Comparison of ENCODE assay signal across 9 cellular contexts in the genomic region with DNA sequence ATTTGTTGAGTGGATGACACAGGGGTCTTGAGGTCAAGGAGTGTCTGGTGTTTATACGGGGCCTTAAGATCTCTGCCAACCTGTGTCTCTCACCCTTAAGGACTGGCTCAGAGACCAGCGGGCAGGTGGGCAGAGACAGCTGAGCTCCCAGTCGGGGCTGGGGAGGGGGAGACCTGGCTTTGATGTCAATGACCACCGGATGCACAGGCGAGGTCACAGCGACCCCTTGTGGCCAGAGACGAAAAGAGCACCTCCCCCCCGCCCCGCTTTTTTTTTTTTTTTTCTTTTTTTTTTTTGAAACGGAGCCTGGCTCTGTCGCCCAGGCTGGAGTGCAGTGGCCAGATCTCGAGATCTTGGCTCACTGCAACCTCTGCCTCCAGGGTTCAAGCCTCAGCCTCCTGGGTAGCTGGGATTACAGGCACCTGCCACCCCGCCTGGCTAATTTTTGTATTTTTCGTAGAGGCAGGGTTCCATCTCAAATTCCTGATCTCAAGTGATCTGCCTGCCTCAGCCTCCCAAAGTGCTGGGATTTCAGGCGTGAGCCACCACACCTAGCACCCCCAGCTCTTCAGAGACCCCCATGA. TPM values are rescaled to one million over a fixed set of nuclear protein-coding genes. Genes with fewer than 3 reads are reported as not detected.
DNase-seq lines count a peak whose midpoint lies in the region; ATAC-seq, FAIRE-seq and TF ChIP-seq lines count a peak whose summit lies in the region.
"Had no signal": no experiment of that assay in that cellular context is flagged by ENCODE, and none has a peak within 500 bp of the region (broad histone marks: within the 10 kb centered on the region; RNA-seq: fewer than 3 reads in every experiment).

No MANE protein-coding gene starts in this region.

- H3K36me3 ChIP-seq in adrenal gland (replicated peaks in 1 of 2) (no peaks in the 10 kb centered on the region), HepG2 (replicated peaks in 1 of 2; ENCODE audit: control insufficient read depth in 1 of 2, insufficient read depth in 2 of 2, low read length in 2 of 2) (peaks cover 0 to 6% of the 10 kb centered on the region in 2 experiments; a peak in 2 of 5 replicates)

- no peak overlapping the region for H3K4me2 ChIP-seq in HepG2 (ENCODE audit: low read depth, low read length)

- FAIRE-seq in HepG2 (lab: Jason Lieb, UNC), result no peak

- H3K79me2 ChIP-seq in HepG2 (ENCODE audit: insufficient read depth, low read length), result no peaks in the 10 kb centered on the region

- 20 to 29% (median 25%) methylated on average over 13 to 15 of the region's 15 CpGs for WGBS in adrenal gland, 4 donors
- WGBS in HepG2 (ENCODE audit: low lambda C conversion rate), result 30% methylated on average over 14 of the region's 15 CpGs

- DNase-seq in activated CD8-positive, alpha-beta memory T cell treated with anti-CD3 and anti-CD28 coated beads, Interleukin-2, amount 50 U/mL, for 48 hours, result peak; percentile 84
- no peak for DNase-seq in activated CD8-positive, alpha-beta memory T cell treated with anti-CD3 and anti-CD28 coated beads, Interleukin-2, amount 50 U/mL, for 4 hours
- DNase-seq in NB4 (ENCODE audit: low read depth), result peak; percentile 48
- no peak for DNase-seq in adrenal gland
- peak; percentile 13 for DNase-seq in HepG2 (ENCODE audit: low spot score)
- DNase-seq in NCI-H2171 treated with DMSO at 0.1 percent for 48 hours (lab: John Stamatoyannopoulos, UW), result no peak

- H3K4me3 ChIP-seq in NB4 (ENCODE audit: low read depth, low read length) (no peak overlapping the region), adrenal gland (no peak overlapping the region), HepG2 (replicated peaks in 1 of 3; ENCODE audit: insufficient read depth in 1 of 3, low read depth in 2 of 3, low read length in 3 of 3) (no peak overlapping the region)

- H3K9me3 ChIP-seq in adrenal gland (replicated peaks in 1 of 3) (no peaks in the 10 kb centered on the region), HepG2 (ENCODE audit: low read length) (no peaks in the 10 kb centered on the region)

- no peaks in the 10 kb centered on the region for H4K20me1 ChIP-seq in HepG2 (ENCODE audit: insufficient read depth, low read length)

- H3K27ac ChIP-seq in adrenal gland (no peak overlapping the region), HepG2 (ENCODE audit: extremely low read length, insufficient read depth, low read length) (no peak overlapping the region)

- TF ChIP-seq CTCF in NB4 (IDR thresholded peaks at IDR 0.05; ENCODE audit: low read depth, low read length) (peak; percentile 65), adrenal gland (IDR thresholded peaks at IDR 0.05) (peak; percentile 21 to 65 (median 56)), HepG2 (CRISPR knock-in tag; IDR thresholded peaks at IDR 0.05) (peak; percentile 71)

- TF ChIP-seq EP300 in HepG2 (IDR thresholded peaks at IDR 0.05; ENCODE audit: low read depth in 2 of 2, low read length in 2 of 2), result no peak
- no peak for TF ChIP-seq EP300 in HepG2 (CRISPR knock-in tag; IDR thresholded peaks at IDR 0.05; ENCODE audit: borderline replicate concordance)

- ATAC-seq in HepG2, result no peak
- ATAC-seq in GM18505 (IDR thresholded peaks at IDR 0.05; ENCODE audit: unreplicated experiment), result no peak
- ATAC-seq in HG03460 (IDR thresholded peaks at IDR 0.05; ENCODE audit: unreplicated experiment), result no peak

- CTCF ChIA-PET in HepG2 (lab: Yijun Ruan, JAX; ENCODE audit: low intra/inter-chr PET ratio, low total read pairs), result interaction anchor here (0.9 to 2.1 kb wide), 3 partner anchors 74 to 165 kb away, joined by 3 to 10 read pairs (median 3); no protein-coding TSS in a partner anchor

- BruUV-seq in HepG2 (replicated peaks; lab: Mats Ljungman, UMichigan), result no TSS peak

- H3K4me1 ChIP-seq in adrenal gland (replicated peaks in 1 of 2) (no peaks in the 10 kb centered on the region), HepG2 (ENCODE audit: insufficient read depth, low read length) (peaks cover 17% of the 10 kb centered on the region)

- intact Hi-C loops in adrenal gland (cut with DNase I), result loop anchor here (10.0 kb wide), 3 partner anchors 80 to 170 kb away; a partner anchor contains a TSS
- intact Hi-C loops in HepG2 (cut with micrococcal nuclease; ENCODE audit: unreplicated experiment), result loop anchor here (1.0 kb wide), 1 partner anchor 73 kb away; no protein-coding TSS in a partner anchor

- in situ Hi-C loops in HepG2 (cut with HindIII; ENCODE audit: extremely low pct_ligation_motif_present, low pct_unique_long_range_greater_than_20kb), result loop anchor here (5.0 to 25.0 kb wide), 2 partner anchors 77 to 157 kb away; a partner anchor contains a TSS

- no peak overlapping the region for H2AFZ ChIP-seq in HepG2 (ENCODE audit: low read length)

- no peak overlapping the region for H3K9ac ChIP-seq in HepG2 (ENCODE audit: insufficient read depth, low read depth, low read length)

- no peaks in the 10 kb centered on the region for H3K27me3 ChIP-seq in adrenal gland
- peaks cover 0 to 1% of the 10 kb centered on the region in 2 experiments; a peak in 2 of 5 replicates for H3K27me3 ChIP-seq in HepG2 (ENCODE audit: control insufficient read depth in 1 of 2, insufficient read depth in 2 of 2, low read length in 2 of 2)

- TF ChIP-seq POLR2A in NB4 (IDR thresholded peaks at IDR 0.05; ENCODE audit: extremely low read depth, insufficient read length), result no peak
- TF ChIP-seq POLR2A in adrenal gland (IDR thresholded peaks at IDR 0.05), result no peak
- no peak for TF ChIP-seq POLR2A in HepG2 (IDR thresholded peaks at IDR 0.05; ENCODE audit: insufficient read depth in 1 of 2, low read depth in 2 of 2, low read length in 2 of 2)
- no peak for TF ChIP-seq POLR2A in GM18505 (IDR thresholded peaks at IDR 0.05; ENCODE audit: borderline replicate concordance, extremely low read depth, insufficient read depth, insufficient read length)

- peak; percentile 48; the same call in 1 of the 2 replicates for TF ChIP-seq RAD21 in HepG2 (CRISPR knock-in tag; IDR thresholded peaks at IDR 0.05)

- POLR2A ChIA-PET in HepG2 (lab: Yijun Ruan, JAX), result no interaction called here

RNA-seq across cellular contexts. Expression of a gene that starts 12.1 kb away (rescaled TPM):
- total RNA-seq in adrenal gland (under 1 TPM in 2 of 8 donors, not detected in 6; 0.25 to 0.65 TPM), HepG2 (2016; rRNA removed; fragmentation: Illumina TruSeq; extraction: Trizol) (not detected in 2 replicates)
- polyA plus RNA-seq in adrenal gland (under 1 TPM in 2 of 3 donors, not detected in 1; 0.48 to 0.81 TPM), HepG2 (2011; rRNA removed) (not detected in 2 replicates)
- total RNA-seq in HepG2 (2016; cell fraction: cytosol; rRNA removed; fragmentation: Illumina TruSeq; extraction: Trizol; ENCODE audit: low read depth), result not detected in 2 replicates
- not detected in 2 replicates for total RNA-seq in HepG2 (2016; cell fraction: insoluble cytoplasmic fraction; rRNA removed; fragmentation: Illumina TruSeq; extraction: Trizol)
- not detected in 2 replicates for total RNA-seq in HepG2 (2016; cell fraction: membrane; rRNA removed; fragmentation: Illumina TruSeq; extraction: Trizol)
- total RNA-seq in HepG2 (2016; cell fraction: nucleus; rRNA removed; fragmentation: Illumina TruSeq; extraction: Trizol), result not detected in 2 replicates
- not detected in 2 replicates for polyA plus RNA-seq in HepG2 (2011; cell fraction: cytosol; rRNA removed)
- polyA plus RNA-seq in HepG2 (2011; cell fraction: nucleus; rRNA removed), result 0.16 and 0.53 TPM in 2 replicates
- polyA plus RNA-seq in HepG2 (2012), result not detected in 2 replicates
- polyA plus RNA-seq in HepG2 (2016; cell fraction: cytosol; fragmentation: Illumina TruSeq; extraction: Trizol; ENCODE audit: low read depth), result not detected in 2 replicates
- not detected in 2 replicates for polyA plus RNA-seq in HepG2 (2016; cell fraction: insoluble cytoplasmic fraction; fragmentation: Illumina TruSeq; extraction: Trizol; ENCODE audit: low read depth)
- polyA plus RNA-seq in HepG2 (2016; cell fraction: membrane; fragmentation: Illumina TruSeq; extraction: Trizol; ENCODE audit: low read depth), result not detected in 2 replicates
- polyA plus RNA-seq in HepG2 (2016; cell fraction: nucleus; fragmentation: Illumina TruSeq; extraction: Trizol; ENCODE audit: insufficient read depth, low read depth), result not detected in 2 replicates
- 0.40 TPM in 1 of 2 replicates, not detected in the other for polyA minus RNA-seq in HepG2 (2011; rRNA and poly(A)+ RNA removed; ENCODE audit: low replicate concordance)
- not detected in 2 replicates for polyA minus RNA-seq in HepG2 (2011; cell fraction: cytosol; rRNA and poly(A)+ RNA removed)
- polyA minus RNA-seq in HepG2 (2011; cell fraction: nucleus; rRNA and poly(A)+ RNA removed), result not detected in 2 replicates
- total RNA-seq: pulmonary artery endothelial cell had no signal

RNA-seq across cellular contexts. Expression of a gene that starts 13.4 kb away (rescaled TPM):
- total RNA-seq in adrenal gland (10 to 100 TPM in 4 of 8 donors, 1 to 10 TPM in 4; 6.1 to 23.9 (median 11.0) TPM), HepG2 (2016; rRNA removed; fragmentation: Illumina TruSeq; extraction: Trizol) (1.9 and 2.9 TPM in 2 replicates)
- polyA plus RNA-seq in adrenal gland (1 to 10 TPM; 1.1 to 7.3 (median 5.8) TPM), HepG2 (2011; rRNA removed) (1.9 and 2.5 TPM in 2 replicates)
- 0.71 and 1.1 TPM in 2 replicates for total RNA-seq in HepG2 (2016; cell fraction: cytosol; rRNA removed; fragmentation: Illumina TruSeq; extraction: Trizol; ENCODE audit: low read depth)
- 1.9 and 2.5 TPM in 2 replicates for total RNA-seq in HepG2 (2016; cell fraction: insoluble cytoplasmic fraction; rRNA removed; fragmentation: Illumina TruSeq; extraction: Trizol)
- 0.90 and 1.3 TPM in 2 replicates for total RNA-seq in HepG2 (2016; cell fraction: membrane; rRNA removed; fragmentation: Illumina TruSeq; extraction: Trizol)
- total RNA-seq in HepG2 (2016; cell fraction: nucleus; rRNA removed; fragmentation: Illumina TruSeq; extraction: Trizol), result 1.1 and 1.2 TPM in 2 replicates
- 2.2 and 4.4 TPM in 2 replicates for polyA plus RNA-seq in HepG2 (2011; cell fraction: cytosol; rRNA removed)
- polyA plus RNA-seq in HepG2 (2011; cell fraction: nucleus; rRNA removed), result 3.9 and 5.1 TPM in 2 replicates
- 1.4 and 1.7 TPM in 2 replicates for polyA plus RNA-seq in HepG2 (2012)
- 0.35 and 0.53 TPM in 2 replicates for polyA plus RNA-seq in HepG2 (2016; cell fraction: cytosol; fragmentation: Illumina TruSeq; extraction: Trizol; ENCODE audit: low read depth)
- 1.9 and 2.1 TPM in 2 replicates for polyA plus RNA-seq in HepG2 (2016; cell fraction: insoluble cytoplasmic fraction; fragmentation: Illumina TruSeq; extraction: Trizol; ENCODE audit: low read depth)
- polyA plus RNA-seq in HepG2 (2016; cell fraction: membrane; fragmentation: Illumina TruSeq; extraction: Trizol; ENCODE audit: low read depth), result 0.50 and 0.55 TPM in 2 replicates
- polyA plus RNA-seq in HepG2 (2016; cell fraction: nucleus; fragmentation: Illumina TruSeq; extraction: Trizol; ENCODE audit: insufficient read depth, low read depth), result 1.6 and 2.2 TPM in 2 replicates
- polyA minus RNA-seq in HepG2 (2011; rRNA and poly(A)+ RNA removed; ENCODE audit: low replicate concordance), result 3.8 and 8.1 TPM in 2 replicates
- 3.1 and 3.4 TPM in 2 replicates for polyA minus RNA-seq in HepG2 (2011; cell fraction: cytosol; rRNA and poly(A)+ RNA removed)
- polyA minus RNA-seq in HepG2 (2011; cell fraction: nucleus; rRNA and poly(A)+ RNA removed), result 2.7 and 3.6 TPM in 2 replicates

RNA-seq across cellular contexts. Expression of a gene that starts 29.9 kb away (rescaled TPM):
- total RNA-seq in adrenal gland, result not detected
- polyA plus RNA-seq in adrenal gland, result under 1 TPM in 1 of 3 donors, not detected in 2; 0.47 TPM
- total RNA-seq in HepG2 (2016; rRNA removed; fragmentation: Illumina TruSeq; extraction: Trizol), result not detected in 2 replicates
- not detected in 2 replicates for total RNA-seq in HepG2 (2016; cell fraction: cytosol; rRNA removed; fragmentation: Illumina TruSeq; extraction: Trizol; ENCODE audit: low read depth)
- total RNA-seq in HepG2 (2016; cell fraction: insoluble cytoplasmic fraction; rRNA removed; fragmentation: Illumina TruSeq; extraction: Trizol), result not detected in 2 replicates
- total RNA-seq in HepG2 (2016; cell fraction: membrane; rRNA removed; fragmentation: Illumina TruSeq; extraction: Trizol), result not detected in 2 replicates
- not detected in 2 replicates for total RNA-seq in HepG2 (2016; cell fraction: nucleus; rRNA removed; fragmentation: Illumina TruSeq; extraction: Trizol)
- 0.09 TPM in 1 of 2 replicates, not detected in the other for polyA plus RNA-seq in HepG2 (2011; rRNA removed)
- not detected in 2 replicates for polyA plus RNA-seq in HepG2 (2011; cell fraction: cytosol; rRNA removed)
- not detected in 2 replicates for polyA plus RNA-seq in HepG2 (2011; cell fraction: nucleus; rRNA removed)
- polyA plus RNA-seq in HepG2 (2012), result not detected in 2 replicates
- polyA plus RNA-seq in HepG2 (2016; cell fraction: cytosol; fragmentation: Illumina TruSeq; extraction: Trizol; ENCODE audit: low read depth), result not detected in 2 replicates
- polyA plus RNA-seq in HepG2 (2016; cell fraction: insoluble cytoplasmic fraction; fragmentation: Illumina TruSeq; extraction: Trizol; ENCODE audit: low read depth), result not detected in 2 replicates
- polyA plus RNA-seq in HepG2 (2016; cell fraction: membrane; fragmentation: Illumina TruSeq; extraction: Trizol; ENCODE audit: low read depth), result not detected in 2 replicates
- polyA plus RNA-seq in HepG2 (2016; cell fraction: nucleus; fragmentation: Illumina TruSeq; extraction: Trizol; ENCODE audit: insufficient read depth, low read depth), result not detected in 2 replicates
- polyA minus RNA-seq in HepG2 (2011; rRNA and poly(A)+ RNA removed; ENCODE audit: low replicate concordance), result not detected in 2 replicates
- polyA minus RNA-seq in HepG2 (2011; cell fraction: cytosol; rRNA and poly(A)+ RNA removed), result not detected in 2 replicates
- polyA minus RNA-seq in HepG2 (2011; cell fraction: nucleus; rRNA and poly(A)+ RNA removed), result not detected in 2 replicates
- total RNA-seq: pulmonary artery endothelial cell had no signal

RNA-seq across cellular contexts. Expression of a gene that starts 29.9 kb away (rescaled TPM):
- total RNA-seq in adrenal gland, result 10 to 100 TPM in 6 of 8 donors, 1 to 10 TPM in 2; 4.7 to 29.7 (median 18.4) TPM
- polyA plus RNA-seq in adrenal gland, result 1 to 10 TPM; 3.6 to 7.6 (median 4.6) TPM
- not detected in 2 replicates for total RNA-seq in HepG2 (2016; rRNA removed; fragmentation: Illumina TruSeq; extraction: Trizol)
- not detected in 2 replicates for total RNA-seq in HepG2 (2016; cell fraction: cytosol; rRNA removed; fragmentation: Illumina TruSeq; extraction: Trizol; ENCODE audit: low read depth)
- total RNA-seq in HepG2 (2016; cell fraction: insoluble cytoplasmic fraction; rRNA removed; fragmentation: Illumina TruSeq; extraction: Trizol), result not detected in 2 replicates
- total RNA-seq in HepG2 (2016; cell fraction: membrane; rRNA removed; fragmentation: Illumina TruSeq; extraction: Trizol), result not detected in 2 replicates
- total RNA-seq in HepG2 (2016; cell fraction: nucleus; rRNA removed; fragmentation: Illumina TruSeq; extraction: Trizol), result not detected in 2 replicates
- not detected in 2 replicates for polyA plus RNA-seq in HepG2 (2011; rRNA removed)
- not detected in 2 replicates for polyA plus RNA-seq in HepG2 (2011; cell fraction: cytosol; rRNA removed)
- 0.14 TPM in 1 of 2 replicates, not detected in the other for polyA plus RNA-seq in HepG2 (2011; cell fraction: nucleus; rRNA removed)
- polyA plus RNA-seq in HepG2 (2012), result not detected in 2 replicates
- polyA plus RNA-seq in HepG2 (2016; cell fraction: cytosol; fragmentation: Illumina TruSeq; extraction: Trizol; ENCODE audit: low read depth), result not detected in 2 replicates
- not detected in 2 replicates for polyA plus RNA-seq in HepG2 (2016; cell fraction: insoluble cytoplasmic fraction; fragmentation: Illumina TruSeq; extraction: Trizol; ENCODE audit: low read depth)
- polyA plus RNA-seq in HepG2 (2016; cell fraction: membrane; fragmentation: Illumina TruSeq; extraction: Trizol; ENCODE audit: low read depth), result not detected in 2 replicates
- not detected in 2 replicates for polyA plus RNA-seq in HepG2 (2016; cell fraction: nucleus; fragmentation: Illumina TruSeq; extraction: Trizol; ENCODE audit: insufficient read depth, low read depth)
- polyA minus RNA-seq in HepG2 (2011; rRNA and poly(A)+ RNA removed; ENCODE audit: low replicate concordance), result not detected in 2 replicates
- polyA minus RNA-seq in HepG2 (2011; cell fraction: cytosol; rRNA and poly(A)+ RNA removed), result not detected in 2 replicates
- not detected in 2 replicates for polyA minus RNA-seq in HepG2 (2011; cell fraction: nucleus; rRNA and poly(A)+ RNA removed)
- total RNA-seq: pulmonary artery endothelial cell had no signal

RNA-seq across cellular contexts. Expression of a gene that starts 47.3 kb away (rescaled TPM):
- total RNA-seq in adrenal gland (10 to 100 TPM in 5 of 8 donors, 1 to 10 TPM in 3; 4.2 to 13.1 (median 10.7) TPM), HepG2 (2016; rRNA removed; fragmentation: Illumina TruSeq; extraction: Trizol) (not detected in 2 replicates)
- polyA plus RNA-seq in adrenal gland (1 to 10 TPM; 2.3 to 8.6 (median 3.8) TPM), HepG2 (2011; rRNA removed) (0.17 TPM in 1 of 2 replicates, not detected in the other)
- not detected in 2 replicates for total RNA-seq in HepG2 (2016; cell fraction: cytosol; rRNA removed; fragmentation: Illumina TruSeq; extraction: Trizol; ENCODE audit: low read depth)
- not detected in 2 replicates for total RNA-seq in HepG2 (2016; cell fraction: insoluble cytoplasmic fraction; rRNA removed; fragmentation: Illumina TruSeq; extraction: Trizol)
- not detected in 2 replicates for total RNA-seq in HepG2 (2016; cell fraction: membrane; rRNA removed; fragmentation: Illumina TruSeq; extraction: Trizol)
- not detected in 2 replicates for total RNA-seq in HepG2 (2016; cell fraction: nucleus; rRNA removed; fragmentation: Illumina TruSeq; extraction: Trizol)
- 0.08 TPM in 1 of 2 replicates, not detected in the other for polyA plus RNA-seq in HepG2 (2011; cell fraction: cytosol; rRNA removed)
- polyA plus RNA-seq in HepG2 (2011; cell fraction: nucleus; rRNA removed), result not detected in 2 replicates
- polyA plus RNA-seq in HepG2 (2012), result not detected in 2 replicates
- polyA plus RNA-seq in HepG2 (2016; cell fraction: cytosol; fragmentation: Illumina TruSeq; extraction: Trizol; ENCODE audit: low read depth), result not detected in 2 replicates
- not detected in 2 replicates for polyA plus RNA-seq in HepG2 (2016; cell fraction: insoluble cytoplasmic fraction; fragmentation: Illumina TruSeq; extraction: Trizol; ENCODE audit: low read depth)
- polyA plus RNA-seq in HepG2 (2016; cell fraction: membrane; fragmentation: Illumina TruSeq; extraction: Trizol; ENCODE audit: low read depth), result not detected in 2 replicates
- polyA plus RNA-seq in HepG2 (2016; cell fraction: nucleus; fragmentation: Illumina TruSeq; extraction: Trizol; ENCODE audit: insufficient read depth, low read depth), result not detected in 2 replicates
- not detected in 2 replicates for polyA minus RNA-seq in HepG2 (2011; rRNA and poly(A)+ RNA removed; ENCODE audit: low replicate concordance)
- not detected in 2 replicates for polyA minus RNA-seq in HepG2 (2011; cell fraction: cytosol; rRNA and poly(A)+ RNA removed)
- polyA minus RNA-seq in HepG2 (2011; cell fraction: nucleus; rRNA and poly(A)+ RNA removed), result not detected in 2 replicates
- total RNA-seq: pulmonary artery endothelial cell had no signal

Comparison
In these comparisons a context has a peak if more than half of its experiments do, and no peak if none do; other contexts are left out.
1. DNase-seq: peak in activated CD8-positive, alpha-beta memory T cell treated with anti-CD3 and anti-CD28 coated beads, Interleukin-2, amount 50 U/mL, for 48 hours (single experiment), NB4 (single experiment) and HepG2 (single experiment); none in activated CD8-positive, alpha-beta memory T cell treated with anti-CD3 and anti-CD28 coated beads, Interleukin-2, amount 50 U/mL, for 4 hours (single experiment), adrenal gland (0 of 7) and NCI-H2171 treated with DMSO at 0.1 percent for 48 hours (single experiment).
2. Peak in every context shown above with its lines, with median percentiles within 50 percentile points of each other: CTCF ChIP-seq.